ENCODE assay signal across 16 cellular contexts in genomic region chr7:150666412-150666811, GRCh38. TPM values are rescaled to one million over a fixed set of nuclear protein-coding genes. Genes with fewer than 3 reads are reported as not detected.
DNase-seq lines count a peak whose midpoint lies in the region; ATAC-seq and TF ChIP-seq lines count a peak whose summit lies in the region.
"Had no signal": no experiment of that assay in that cellular context is flagged by ENCODE, and none has a peak within 500 bp of the region (broad histone marks: within the 10 kb centered on the region; RNA-seq: fewer than 3 reads in every experiment).

No MANE protein-coding gene starts in this region.

- no peak for TF ChIP-seq POLR2A in stomach (IDR thresholded peaks at IDR 0.05)

- intact Hi-C loops in colonic mucosa (cut with DNase I) (no loop called here), stomach (cut with DNase I; ENCODE audit: low total_unique reads) (no loop called here)

- ATAC-seq in activated T-cell treated with anti-CD3 and anti-CD28 coated beads, Interleukin-2, amount 50 U/mL, for 4 hours: no peak
- no peak for ATAC-seq in HG02885 (IDR thresholded peaks at IDR 0.05; ENCODE audit: poor library complexity, unreplicated experiment)
- ATAC-seq: esophagus mucosa had no signal

- H2AFZ ChIP-seq in osteoblast (ENCODE audit: low read length): no peak overlapping the region

- peak overlapping the region; percentile 31 for H3K27ac ChIP-seq in colonic mucosa
- peak overlapping the region in 3 of 5 donors; percentile 0 to 69 (median 52) for H3K27ac ChIP-seq in stomach
- no peak overlapping the region for H3K27ac ChIP-seq in osteoblast (ENCODE audit: low read depth, low read length)

- no peaks in the 10 kb centered on the region for H3K4me1 ChIP-seq in colonic mucosa
- peaks cover 0 to 6% (median 2%) of the 10 kb centered on the region in 4 donors for H3K4me1 ChIP-seq in stomach
- H3K4me1 ChIP-seq in osteoblast (ENCODE audit: insufficient read depth, low read length): no peaks in the 10 kb centered on the region

- H3K27me3 ChIP-seq in colonic mucosa (no peaks in the 10 kb centered on the region), stomach (no peaks in the 10 kb centered on the region), osteoblast (ENCODE audit: insufficient read depth, low read length) (no peaks in the 10 kb centered on the region)

- TF ChIP-seq EP300 in stomach (IDR thresholded peaks at IDR 0.05): no peak

- peaks cover 4% of the 10 kb centered on the region for H3K9me3 Mint-ChIP-seq in activated T-cell treated with anti-CD3 and anti-CD28 coated beads, Interleukin-2, amount 50 U/mL, for 4 hours

- no peak overlapping the region for H3K4me3 ChIP-seq in colonic mucosa
- no peak overlapping the region for H3K4me3 ChIP-seq in stomach
- H3K4me3 ChIP-seq in osteoblast (ENCODE audit: insufficient read depth, low read length): no peak overlapping the region

- H4K20me1 ChIP-seq in osteoblast (ENCODE audit: insufficient read depth, low read length): no peaks in the 10 kb centered on the region

- DNase-seq in activated T-cell treated with anti-CD3 and anti-CD28 coated beads, Interleukin-2, amount 50 U/mL, for 4 hours: no peak
- DNase-seq in activated T-cell treated with anti-CD3 and anti-CD28 coated beads, Interleukin-2, amount 50 U/mL, for 1 hour: no peak
- DNase-seq in MV-4-11 (lab: John Stamatoyannopoulos, UW) (peak; percentile 43), colonic mucosa (no peak), stomach (no peak), osteoblast (ENCODE audit: insufficient read length, low spot score, missing footprints) (no peak), 8988T (no peak)
- DNase-seq: GOT3, KBM-7, mammary epithelial cell, NCI-H1417 treated with DMSO at 0.1 percent for 48 hours had no signal

- no peaks in the 10 kb centered on the region for H3K9me3 ChIP-seq in colonic mucosa
- H3K9me3 ChIP-seq in stomach: peaks cover 0 to 5% (median 2%) of the 10 kb centered on the region in 4 donors
- no peaks in the 10 kb centered on the region for H3K9me3 ChIP-seq in osteoblast (ENCODE audit: low read depth, low read length)

- TF ChIP-seq CTCF in colonic mucosa (IDR thresholded peaks at IDR 0.05) (no peak), stomach (IDR thresholded peaks at IDR 0.05) (no peak), osteoblast (IDR thresholded peaks at IDR 0.05; ENCODE audit: extremely low read depth, low read depth, low read length) (no peak)

- no peak overlapping the region for H3K9ac ChIP-seq in colonic mucosa (ENCODE audit: low read depth in 2 of 2, low read length in 2 of 2)

- H3K36me3 ChIP-seq in colonic mucosa (no peaks in the 10 kb centered on the region), stomach (no peaks in the 10 kb centered on the region), osteoblast (ENCODE audit: insufficient read depth, low read length) (no peaks in the 10 kb centered on the region)

- peaks cover 90% of the 10 kb centered on the region for H3K4me1 Mint-ChIP-seq in activated T-cell treated with anti-CD3 and anti-CD28 coated beads, Interleukin-2, amount 50 U/mL, for 4 hours (ENCODE audit: low read depth)
- H3K4me1 Mint-ChIP-seq: brain, nephron had no signal

- H3K4me2 ChIP-seq in osteoblast (ENCODE audit: insufficient read depth, low read length): no peak overlapping the region

- H3K4me3 Mint-ChIP-seq in activated T-cell treated with anti-CD3 and anti-CD28 coated beads, Interleukin-2, amount 50 U/mL, for 4 hours: peak overlapping the region; percentile 2
- H3K4me3 Mint-ChIP-seq: brain, nephron had no signal

- peaks cover 4% of the 10 kb centered on the region for H3K36me3 Mint-ChIP-seq in activated T-cell treated with anti-CD3 and anti-CD28 coated beads, Interleukin-2, amount 50 U/mL, for 4 hours (ENCODE audit: insufficient read depth)
- H3K36me3 Mint-ChIP-seq: brain had no signal

- no peaks in the 10 kb centered on the region for H3K79me2 ChIP-seq in osteoblast (ENCODE audit: insufficient read depth, low read length)

- H3K27me3 Mint-ChIP-seq in activated T-cell treated with anti-CD3 and anti-CD28 coated beads, Interleukin-2, amount 50 U/mL, for 4 hours (ENCODE audit: low read depth): no peaks in the 10 kb centered on the region
- H3K27me3 Mint-ChIP-seq: brain had no signal

RNA-seq across cellular contexts. Expression of gene GIMAP2, which starts 19.1 kb away (rescaled TPM):
- 10 to 100 TPM; 19.7 to 22.7 (median 19.8) TPM for total RNA-seq in activated T-cell treated with anti-CD3 and anti-CD28 coated beads, Interleukin-2, amount 50 U/mL, for 4 hours
- total RNA-seq in colonic mucosa (1 to 10 TPM; 6.5 to 6.9 TPM), stomach (1 to 10 TPM in 3 of 5 donors, under 1 TPM in 1, not detected in 1; 0.58 to 8.3 (median 3.6) TPM), osteoblast (8.8 and 9.4 TPM in 2 replicates)
- polyA plus RNA-seq in stomach: 1 to 10 TPM; 2.6 to 5.3 (median 4.4) TPM

RNA-seq across cellular contexts. Expression of gene GIMAP6, which starts 34.2 kb away (rescaled TPM):
- 10 to 100 TPM; 14.8 to 20.0 (median 18.1) TPM for total RNA-seq in activated T-cell treated with anti-CD3 and anti-CD28 coated beads, Interleukin-2, amount 50 U/mL, for 4 hours
- total RNA-seq in colonic mucosa (1 to 10 TPM; 4.8 to 7.1 TPM), stomach (10 to 100 TPM in 2 of 5 donors, 1 to 10 TPM in 2, under 1 TPM in 1; 0.89 to 18.4 (median 5.8) TPM), osteoblast (0.36 TPM in 1 of 2 replicates, not detected in the other)
- 10 to 100 TPM in 1 of 3 donors, 1 to 10 TPM in 2; 5.6 to 10.2 (median 6.2) TPM for polyA plus RNA-seq in stomach
- total RNA-seq: mammary epithelial cell had no signal
- polyA plus RNA-seq: AG04450, mammary epithelial cell had no signal

RNA-seq across cellular contexts. Expression of gene GIMAP1, which starts 50.0 kb away (rescaled TPM):
- 1 to 10 TPM; 2.1 to 2.7 (median 2.1) TPM for total RNA-seq in activated T-cell treated with anti-CD3 and anti-CD28 coated beads, Interleukin-2, amount 50 U/mL, for 4 hours
- 1 to 10 TPM in 1 of 2 donors, under 1 TPM in 1; 0.94 to 1.6 TPM for total RNA-seq in colonic mucosa
- 1 to 10 TPM in 3 of 5 donors, under 1 TPM in 1, not detected in 1; 0.45 to 5.8 (median 4.7) TPM for total RNA-seq in stomach
- polyA plus RNA-seq in stomach: 1 to 10 TPM; 2.3 to 2.7 (median 2.4) TPM
- total RNA-seq in osteoblast: not detected in 2 replicates
- total RNA-seq: mammary epithelial cell had no signal
- polyA plus RNA-seq: AG04450, mammary epithelial cell had no signal
